ENCODE assay signal across 9 cellular contexts in the genomic region with DNA sequence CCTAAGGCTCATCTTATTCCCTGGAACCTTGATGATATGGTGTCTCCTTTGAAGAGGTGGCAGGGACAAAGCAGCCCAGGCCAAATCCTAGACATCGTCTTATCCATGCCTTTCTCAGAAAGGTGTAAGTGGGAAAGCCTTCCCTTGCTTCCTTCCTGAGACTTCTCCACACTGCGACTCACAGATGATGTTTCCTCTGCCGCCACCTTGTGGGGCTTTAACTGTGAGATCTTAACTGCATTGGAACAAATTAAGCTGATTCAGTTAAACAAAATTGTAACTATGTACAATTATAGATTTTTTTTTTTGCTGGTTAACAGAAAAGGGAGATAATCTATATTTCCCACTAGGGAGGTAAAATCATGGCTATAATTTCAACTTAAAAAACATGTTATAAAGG. TPM values are rescaled to one million over a fixed set of nuclear protein-coding genes. Genes with fewer than 3 reads are reported as not detected.
DNase-seq lines count a peak whose midpoint lies in the region; ATAC-seq and TF ChIP-seq lines count a peak whose summit lies in the region.
"Had no signal": no experiment of that assay in that cellular context is flagged by ENCODE, and none has a peak within 500 bp of the region (broad histone marks: within the 10 kb centered on the region; RNA-seq: fewer than 3 reads in every experiment).

No MANE protein-coding gene starts in this region.

- no peak overlapping the region for H2BK15ac ChIP-seq in neuronal stem cell (ENCODE audit: low read length)

- peak; percentile 17 for TF ChIP-seq CTCF in CD8-positive, alpha-beta T cell (IDR thresholded peaks at IDR 0.05)
- TF ChIP-seq CTCF in fibroblast of pulmonary artery (IDR thresholded peaks at IDR 0.05; ENCODE audit: low read length, missing control alignments) (peak; percentile 56), tibial nerve (IDR thresholded peaks at IDR 0.05) (peak in 4 of 5 experiments; percentile 17 to 30 (median 19)), gastrocnemius medialis (IDR thresholded peaks at IDR 0.05 in 4 of 5, conservative IDR thresholded peaks at IDR 0.05 in 1 of 5) (peak in 1 of 5 experiments; percentile 16)

- H2BK5ac ChIP-seq in neuronal stem cell (ENCODE audit: low read length), result no peak overlapping the region

- H3K27ac ChIP-seq in CD8-positive, alpha-beta T cell (ENCODE audit: low read depth, low read length), result no peak overlapping the region
- no peak overlapping the region for H3K27ac ChIP-seq in tibial nerve
- no peak overlapping the region for H3K27ac ChIP-seq in gastrocnemius medialis
- H3K27ac ChIP-seq in neuronal stem cell (replicated peaks; ENCODE audit: low read length), result no peak overlapping the region
- H3K27ac ChIP-seq: thoracic aorta had no signal

- H3K36me3 Mint-ChIP-seq in CD8-positive, alpha-beta T cell, result no peaks in the 10 kb centered on the region

- H3K4me3 ChIP-seq in CD8-positive, alpha-beta T cell (ENCODE audit: low read depth, low read length), result no peak overlapping the region
- no peak overlapping the region for H3K4me3 ChIP-seq in fibroblast of pulmonary artery (replicated peaks; ENCODE audit: low read depth, low read length)
- no peak overlapping the region for H3K4me3 ChIP-seq in tibial nerve
- H3K4me3 ChIP-seq in gastrocnemius medialis, result no peak overlapping the region
- no peak overlapping the region for H3K4me3 ChIP-seq in neuronal stem cell (ENCODE audit: low read length in 2 of 2)
- H3K4me3 ChIP-seq: thoracic aorta had no signal

- no peak overlapping the region for H3K4me3 Mint-ChIP-seq in CD8-positive, alpha-beta T cell

- H3K27ac Mint-ChIP-seq in CD8-positive, alpha-beta T cell, result no peak overlapping the region

- H3K9ac ChIP-seq in neuronal stem cell (ENCODE audit: low read depth, low read length, poor library complexity), result no peak overlapping the region

- no peak overlapping the region for H3K4me2 ChIP-seq in neuronal stem cell (ENCODE audit: insufficient read depth, low read length, poor library complexity, severe bottlenecking)

- no peak overlapping the region for H3K18ac ChIP-seq in neuronal stem cell (ENCODE audit: low read length)

- H3K4me1 Mint-ChIP-seq in CD8-positive, alpha-beta T cell (ENCODE audit: low read depth), result no peaks in the 10 kb centered on the region

- no peaks in the 10 kb centered on the region for H3K27me3 ChIP-seq in CD8-positive, alpha-beta T cell (ENCODE audit: insufficient read depth, low read length)
- no peaks in the 10 kb centered on the region for H3K27me3 ChIP-seq in tibial nerve
- no peaks in the 10 kb centered on the region for H3K27me3 ChIP-seq in gastrocnemius medialis
- no peaks in the 10 kb centered on the region for H3K27me3 ChIP-seq in neuronal stem cell (ENCODE audit: control insufficient read depth in 3 of 3, insufficient read depth in 3 of 3, low read depth in 1 of 3, low read length in 3 of 3)

- H3K79me1 ChIP-seq in neuronal stem cell (ENCODE audit: low read depth, low read length), result no peaks in the 10 kb centered on the region

- H3K4ac ChIP-seq in neuronal stem cell (ENCODE audit: low read length), result no peak overlapping the region

- no peaks in the 10 kb centered on the region for H3K36me3 ChIP-seq in CD8-positive, alpha-beta T cell (ENCODE audit: insufficient read depth, low read length)
- H3K36me3 ChIP-seq in tibial nerve (no peaks in the 10 kb centered on the region), gastrocnemius medialis (no peaks in the 10 kb centered on the region), neuronal stem cell (replicated peaks in 1 of 2; ENCODE audit: control insufficient read depth in 2 of 2, insufficient read depth in 2 of 2, low read length in 2 of 2) (no peaks in the 10 kb centered on the region)
- H3K36me3 ChIP-seq: thoracic aorta had no signal

- intact Hi-C loops in CD8-positive, alpha-beta T cell (cut with DNase I, micrococcal nuclease), result loop anchor here in 1 of 2 experiments (1.0 to 2.0 kb wide), 2 partner anchors 15 to 113 kb away; a partner anchor contains a TSS
- intact Hi-C loops in gastrocnemius medialis (cut with DNase I; ENCODE audit: low total_unique reads), result no loop called here

- CTCF ChIA-PET in CD8-positive, alpha-beta T cell (lab: Charles Lee), result interaction anchor here (0.7 to 3.1 kb wide), 9 partner anchors 9 to 258 kb away, joined by 3 to 22 read pairs (median 5); a partner anchor contains a TSS

- peak in 2 of 7 experiments; percentile 15 to 31 for DNase-seq in CD8-positive, alpha-beta T cell
- DNase-seq in RPMI7951 (ENCODE audit: low read depth), result peak; percentile 50
- peak; percentile 35 for DNase-seq in fibroblast of pulmonary artery (ENCODE audit: low read depth)
- peak in 1 of 2 donors; percentile 26 for DNase-seq in tibial nerve (ENCODE audit: low spot score in 2 of 2)
- no peak for DNase-seq in gastrocnemius medialis
- DNase-seq in neuronal stem cell (ENCODE audit: low spot score), result no peak

- H3K14ac ChIP-seq in neuronal stem cell (ENCODE audit: low read length), result no peak overlapping the region

- no peaks in the 10 kb centered on the region for H3K9me3 Mint-ChIP-seq in CD8-positive, alpha-beta T cell

- no peak overlapping the region for H2BK120ac ChIP-seq in neuronal stem cell (ENCODE audit: low read depth, low read length)

- no peak overlapping the region for H4K8ac ChIP-seq in neuronal stem cell (ENCODE audit: low read depth, low read length)

- H2BK12ac ChIP-seq in neuronal stem cell (ENCODE audit: low read length), result no peak overlapping the region

- POLR2A ChIA-PET in CD8-positive, alpha-beta T cell (lab: Charles Lee), result interaction anchor here (0.6 to 1.4 kb wide), 3 partner anchors 9 to 1089 kb away, joined by 3 to 5 read pairs (median 3); no protein-coding TSS in a partner anchor

- no peak overlapping the region for H4K91ac ChIP-seq in neuronal stem cell (ENCODE audit: low read depth, low read length, poor library complexity)

- H3K27me3 Mint-ChIP-seq in CD8-positive, alpha-beta T cell (ENCODE audit: low read depth), result no peaks in the 10 kb centered on the region

- TF ChIP-seq POLR2A in tibial nerve (IDR thresholded peaks at IDR 0.05), result no peak
- TF ChIP-seq POLR2A in gastrocnemius medialis (IDR thresholded peaks at IDR 0.05), result no peak

- no peak overlapping the region for H2AFZ ChIP-seq in neuronal stem cell (ENCODE audit: low read length)

- ATAC-seq in CD8-positive, alpha-beta T cell, result peak; percentile 44
- ATAC-seq in GM18511 (IDR thresholded peaks at IDR 0.05; ENCODE audit: unreplicated experiment), result peak; percentile 66
- ATAC-seq in HG03045 (IDR thresholded peaks at IDR 0.05; ENCODE audit: unreplicated experiment), result peak; percentile 67
- no peak for ATAC-seq in gastrocnemius medialis

- H3K23ac ChIP-seq in neuronal stem cell (ENCODE audit: low read depth, low read length, poor library complexity), result no peak overlapping the region

- H3K9me3 ChIP-seq in CD8-positive, alpha-beta T cell (ENCODE audit: low read length), result no peaks in the 10 kb centered on the region
- H3K9me3 ChIP-seq in tibial nerve (no peaks in the 10 kb centered on the region), gastrocnemius medialis (no peaks in the 10 kb centered on the region), neuronal stem cell (replicated peaks in 1 of 2; ENCODE audit: control insufficient read depth in 2 of 2, insufficient read depth in 1 of 2, low read depth in 1 of 2, low read length in 2 of 2) (no peaks in the 10 kb centered on the region)
- H3K9me3 ChIP-seq: thoracic aorta had no signal

- WGBS in tibial nerve, 2 donors, result 43 to 58% methylated on average over 3 of the region's 3 CpGs
- whole genome bisulfite sequencing in neuronal stem cell (ENCODE audit: extremely low coverage in 2 of 2, insufficient read length in 2 of 2, insufficient replicate concordance in 1 of 2), 2 donors, result no CpG with 5 or more reads among the region's 3 CpGs

- in situ Hi-C loops in gastrocnemius medialis (cut with MboI; ENCODE audit: low sequenced_read_pairs in 4 of 4), result no loop called here

- H2AK5ac ChIP-seq in neuronal stem cell (ENCODE audit: low read depth, low read length), result no peak overlapping the region

- TF ChIP-seq EP300 in tibial nerve (IDR thresholded peaks at IDR 0.05), result no peak

- H3K4me1 ChIP-seq in CD8-positive, alpha-beta T cell (ENCODE audit: insufficient read depth, low read length), result no peaks in the 10 kb centered on the region
- H3K4me1 ChIP-seq in tibial nerve (no peaks in the 10 kb centered on the region), gastrocnemius medialis (no peaks in the 10 kb centered on the region), neuronal stem cell (ENCODE audit: control insufficient read depth in 2 of 2, insufficient read depth in 1 of 2, low read depth in 1 of 2, low read length in 2 of 2) (peaks cover 0 to 4% of the 10 kb centered on the region in 2 donors)

RNA-seq across cellular contexts. Expression of a gene that starts 10.0 kb away (rescaled TPM):
- 1 to 10 TPM; 3.2 to 4.0 TPM for total RNA-seq in CD8-positive, alpha-beta T cell
- total RNA-seq in RPMI7951 (2014; rRNA removed; shearing (Covaris generic)), result 16.3 and 21.5 TPM in 2 replicates
- total RNA-seq in tibial nerve (10 to 100 TPM; 13.5 to 32.2 (median 21.1) TPM), gastrocnemius medialis (10 to 100 TPM in 1 of 4 donors, 1 to 10 TPM in 3; 3.7 to 12.0 (median 6.2) TPM)
- 31.6 TPM for polyA plus RNA-seq in neuronal stem cell (2013, experiment 1 of 2)
- polyA plus RNA-seq in neuronal stem cell (2013, experiment 2 of 2), result 32.1 TPM

RNA-seq across cellular contexts. Expression of a gene that starts 15.5 kb away (rescaled TPM):
- total RNA-seq in CD8-positive, alpha-beta T cell, result 10 to 100 TPM; 30.8 to 32.5 TPM
- total RNA-seq in RPMI7951 (2014; rRNA removed; shearing (Covaris generic)), result 13.0 and 13.1 TPM in 2 replicates
- total RNA-seq in tibial nerve (10 to 100 TPM; 12.5 to 13.2 (median 12.8) TPM), gastrocnemius medialis (1 to 10 TPM in 3 of 4 donors, under 1 TPM in 1; 0.97 to 5.4 (median 1.7) TPM)
- polyA plus RNA-seq in neuronal stem cell (2013, experiment 1 of 2), result 0.18 TPM
- 0.12 TPM for polyA plus RNA-seq in neuronal stem cell (2013, experiment 2 of 2)

Comparison
In these comparisons a context has a peak if more than half of its experiments do, and no peak if none do; other contexts are left out.
1. ATAC-seq: peak in CD8-positive, alpha-beta T cell (single experiment), GM18511 (single experiment) and HG03045 (single experiment); none in gastrocnemius medialis (0 of 2).
2. DNase-seq: peak in RPMI7951 (single experiment) and fibroblast of pulmonary artery (single experiment); none in gastrocnemius medialis (0 of 2) and neuronal stem cell (single experiment).